Comparison of ENCODE assay signal across 23 cellular contexts in the genomic region with DNA sequence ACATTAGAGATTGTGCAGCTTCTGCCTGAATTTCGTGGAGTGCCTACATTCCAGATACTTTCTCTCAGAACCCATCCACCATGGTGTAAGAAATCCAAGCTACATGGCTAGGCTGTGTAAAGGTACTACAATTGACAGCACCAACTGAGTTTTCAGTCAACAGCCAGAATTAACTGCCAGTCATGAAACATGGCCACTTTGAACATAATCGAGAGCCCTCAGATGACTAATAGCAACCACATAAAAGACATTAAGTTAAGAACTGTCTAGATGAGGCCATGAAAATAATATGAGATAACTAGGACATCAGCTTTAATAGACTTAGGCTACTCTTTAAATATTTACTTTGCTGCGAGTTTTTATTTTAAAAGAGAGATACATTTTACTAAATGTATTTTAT.
"Had no signal": no experiment of that assay in that cellular context is flagged by ENCODE, and none has a peak within 500 bp of the region (broad histone marks: within the 10 kb centered on the region; RNA-seq: fewer than 3 reads in every experiment).

No MANE protein-coding gene starts in this region.

- DNase-seq: activated B cell treated with CpG ODN at 0.5 μM for 24 hours; activated CD4-positive, alpha-beta T cell treated with anti-CD3 and anti-CD28 coated beads for 36 hours; activated CD4-positive, alpha-beta T cell treated with anti-CD3 and anti-CD28 coated beads, Interleukin-2, amount 50 U/mL, for 4 hours; activated CD8-positive, alpha-beta memory T cell treated with anti-CD3 and anti-CD28 coated beads, Interleukin-2, amount 50 U/mL, for 48 hours; activated naive CD4-positive, alpha-beta T cell; activated naive CD8-positive, alpha-beta T cell treated with anti-CD3 and anti-CD28 coated beads for 36 hours; activated T-cell treated with anti-CD3 and anti-CD28 coated beads, Interleukin-2, amount 50 U/mL, for 4 hours; kidney; lower lobe of right lung; mesendoderm; naive thymus-derived CD4-positive, alpha-beta T cell; occipital lobe; right lobe of liver; stimulated activated CD4-positive, alpha-beta T cell treated with anti-CD3 and anti-CD28 coated beads, Interleukin-2, amount 100 ng/mL, for 48 hours; stimulated activated CD8-positive, alpha-beta memory T cell treated with anti-CD3 and anti-CD28 coated beads, Interleukin-4, amount 100 ng/mL, for 48 hours; stimulated activated naive B cell treated with anti-CD40 and anti-IgM and Interleukin-4, amounts not matched to agents 10 μg/mL and 1 μg/mL and 100 μg/mL, for 72 hours; T-helper 17 cell had no signal

- H3K4me3 Mint-ChIP-seq: activated B cell treated with CpG ODN at 0.5 μM for 24 hours; activated CD4-positive, alpha-beta T cell treated with anti-CD3 and anti-CD28 coated beads for 36 hours; activated naive CD8-positive, alpha-beta T cell treated with anti-CD3 and anti-CD28 coated beads for 36 hours; activated T-cell treated with anti-CD3 and anti-CD28 coated beads, Interleukin-2, amount 50 U/mL, for 4 hours; naive thymus-derived CD4-positive, alpha-beta T cell; neural crest cell; stimulated activated naive B cell treated with anti-CD40 and anti-IgM and Interleukin-4, amounts not matched to agents 10 μg/mL and 1 μg/mL and 100 μg/mL, for 72 hours; T-helper 17 cell; type B pancreatic cell had no signal

- ATAC-seq: activated CD4-positive, alpha-beta T cell treated with anti-CD3 and anti-CD28 coated beads for 36 hours; activated T-cell treated with anti-CD3 and anti-CD28 coated beads, Interleukin-2, amount 50 U/mL, for 4 hours; left lobe of liver; lower lobe of right lung; naive thymus-derived CD4-positive, alpha-beta T cell; right lobe of liver; stimulated activated naive B cell treated with anti-CD40 and anti-IgM and Interleukin-4, amounts not matched to agents 10 μg/mL and 1 μg/mL and 100 μg/mL, for 72 hours; T-helper 17 cell had no signal

- H3K9me3 Mint-ChIP-seq: activated naive CD8-positive, alpha-beta T cell treated with anti-CD3 and anti-CD28 coated beads for 36 hours; activated T-cell treated with anti-CD3 and anti-CD28 coated beads, Interleukin-2, amount 50 U/mL, for 4 hours had no signal

- H3K4me3 ChIP-seq: coronary artery, lower lobe of right lung, right lobe of liver had no signal

- H3K27me3 Mint-ChIP-seq: activated B cell treated with CpG ODN at 0.5 μM for 24 hours; activated CD4-positive, alpha-beta T cell treated with anti-CD3 and anti-CD28 coated beads for 36 hours; activated naive CD8-positive, alpha-beta T cell treated with anti-CD3 and anti-CD28 coated beads for 36 hours; naive thymus-derived CD4-positive, alpha-beta T cell; stimulated activated naive B cell treated with anti-CD40 and anti-IgM and Interleukin-4, amounts not matched to agents 10 μg/mL and 1 μg/mL and 100 μg/mL, for 72 hours; T-helper 17 cell; type B pancreatic cell had no signal

- H3K9me3 ChIP-seq: lower lobe of right lung, right lobe of liver had no signal

- H3K36me3 Mint-ChIP-seq: activated naive CD8-positive, alpha-beta T cell treated with anti-CD3 and anti-CD28 coated beads for 36 hours; naive thymus-derived CD4-positive, alpha-beta T cell; stimulated activated naive B cell treated with anti-CD40 and anti-IgM and Interleukin-4, amounts not matched to agents 10 μg/mL and 1 μg/mL and 100 μg/mL, for 72 hours; type B pancreatic cell had no signal

- H3K4me1 ChIP-seq: lower lobe of right lung, right lobe of liver had no signal

- H3K27ac ChIP-seq: coronary artery, epithelial cell of prostate, lower lobe of right lung, right lobe of liver had no signal

- H3K27ac Mint-ChIP-seq: activated B cell treated with CpG ODN at 0.5 μM for 24 hours; activated CD4-positive, alpha-beta T cell treated with anti-CD3 and anti-CD28 coated beads for 36 hours; activated naive CD8-positive, alpha-beta T cell treated with anti-CD3 and anti-CD28 coated beads for 36 hours; activated T-helper 2 cell treated with anti-CD3 and anti-CD28 coated beads, Interferon-gamma antibody, Interleukin-2, Interleukin-4, amounts not matched to agents 10 μg/mL and 5 μg/mL and 100 μg/mL, durations not matched to agents 14 hours and 24 hours and 36 hours; naive thymus-derived CD4-positive, alpha-beta T cell; stimulated activated naive B cell treated with anti-CD40 and anti-IgM and Interleukin-4, amounts not matched to agents 10 μg/mL and 1 μg/mL and 100 μg/mL, for 72 hours; T-helper 17 cell; type B pancreatic cell had no signal

- H3K4me1 Mint-ChIP-seq: activated B cell treated with CpG ODN at 0.5 μM for 24 hours; activated CD4-positive, alpha-beta T cell treated with anti-CD3 and anti-CD28 coated beads for 36 hours; activated naive CD8-positive, alpha-beta T cell treated with anti-CD3 and anti-CD28 coated beads for 36 hours; naive thymus-derived CD4-positive, alpha-beta T cell; neural crest cell; stimulated activated naive B cell treated with anti-CD40 and anti-IgM and Interleukin-4, amounts not matched to agents 10 μg/mL and 1 μg/mL and 100 μg/mL, for 72 hours; T-helper 17 cell had no signal

- H3K36me3 ChIP-seq: lower lobe of right lung, right lobe of liver had no signal

- H3K27me3 ChIP-seq: right lobe of liver had no signal
